In the genomic region with DNA sequence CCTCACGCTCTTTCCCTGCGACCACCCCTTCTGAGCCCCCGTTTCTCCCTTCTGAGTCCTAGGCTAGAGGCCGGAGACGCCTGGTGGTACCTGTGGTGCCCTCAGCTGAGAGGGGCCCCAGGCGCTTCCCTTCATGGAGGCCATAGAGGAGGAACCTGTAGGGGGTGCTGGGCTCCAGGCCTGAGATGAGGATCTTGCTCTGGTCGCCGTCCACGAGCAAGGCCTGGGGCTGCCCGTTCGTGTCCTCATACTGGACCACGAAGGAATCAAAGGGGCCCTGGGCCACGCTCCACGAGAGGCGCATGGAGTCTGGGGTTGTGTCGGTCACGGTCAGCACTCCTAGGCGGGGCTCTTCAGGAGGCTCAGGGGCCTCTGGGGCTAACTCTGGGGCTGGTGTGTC, we compare ENCODE assay signal across 4 cellular contexts. TPM values are rescaled to one million over a fixed set of nuclear protein-coding genes. Genes with fewer than 3 reads are reported as not detected.
"Had no signal": no experiment of that assay in that cellular context is flagged by ENCODE, and none has a peak within 500 bp of the region (broad histone marks: within the 10 kb centered on the region; RNA-seq: fewer than 3 reads in every experiment).

No MANE protein-coding gene starts in this region.

RNA-seq across cellular contexts. Expression of gene CYP21A2, which starts 6.7 kb away (rescaled TPM):
- total RNA-seq: M059J, PC-3, SJSA1 had no signal
- polyA plus RNA-seq: SK-N-SH had no signal
